ENCODE assay signal across 15 cellular contexts in genomic region chr19:55409179-55409578, GRCh38. TPM values are rescaled to one million over a fixed set of nuclear protein-coding genes. Genes with fewer than 3 reads are reported as not detected.
DNase-seq lines count a peak whose midpoint lies in the region; TF ChIP-seq lines count a peak whose summit lies in the region.
"Not testable (repeated sequence)": the region's sequence is repeated elsewhere in the genome, so short reads cannot be mapped to it uniquely, and the experiment has no call there.
"Had no signal": no experiment of that assay in that cellular context is flagged by ENCODE, and none has a peak within 500 bp of the region (broad histone marks: within the 10 kb centered on the region; RNA-seq: fewer than 3 reads in every experiment).

No MANE protein-coding gene starts in this region.

- not testable (repeated sequence) for H2BK15ac ChIP-seq in H9 (ENCODE audit: low read depth, low read length)

- H3K4me3 ChIP-seq in neural cell (ENCODE audit: low read length), result not testable (repeated sequence)

- H3K36me3 Mint-ChIP-seq in H9 (ENCODE audit: insufficient read depth in 1 of 3, low read depth in 3 of 3), result peaks cover 28 to 33% (median 31%) of the 10 kb centered on the region in 3 experiments
- peaks cover 32% of the 10 kb centered on the region for H3K36me3 Mint-ChIP-seq in T-helper 2 cell treated with Interferon-gamma antibody and Interleukin-4, amounts not matched to agents 5 μg/mL and 100 μg/mL, for 36 hours (ENCODE audit: low read depth)
- H3K36me3 Mint-ChIP-seq in activated T-helper 2 cell treated with anti-CD3 and anti-CD28 coated beads, Interferon-gamma antibody, Interleukin-2, Interleukin-4, amounts not matched to agents 10 μg/mL and 5 μg/mL and 100 μg/mL, durations not matched to agents 14 hours and 24 hours and 36 hours (ENCODE audit: low read depth), result peaks cover 40% of the 10 kb centered on the region
- H3K36me3 Mint-ChIP-seq in dendritic cell treated with granulocyte-macrophage colony-stimulating factor and Interleukin-4, amounts not matched to agents 40 ng/mL and 50 ng/mL, for 4 days (ENCODE audit: low read depth), result peaks cover 34% of the 10 kb centered on the region

- not testable (repeated sequence) for H3K36me3 ChIP-seq in neural cell (ENCODE audit: insufficient read depth, low read length)

- not testable (repeated sequence) for H4K8ac ChIP-seq in H9 (replicated peaks; ENCODE audit: insufficient read length, low read depth, low read length)

- not testable (repeated sequence) for H3K23me2 ChIP-seq in H9 (ENCODE audit: insufficient read length, low read depth, low read length, poor library complexity, severe bottlenecking)

- H3K79me2 ChIP-seq in H9 (ENCODE audit: insufficient read depth, low read length) (peaks cover 14% of the 10 kb centered on the region; the same call in 1 of the 2 replicates), neural cell (replicated peaks; ENCODE audit: insufficient read depth, low read length) (peaks cover 21% of the 10 kb centered on the region)

- peaks cover 18 to 23% of the 10 kb centered on the region in 2 experiments for H3K4me1 Mint-ChIP-seq in H9
- peaks cover 21% of the 10 kb centered on the region for H3K4me1 Mint-ChIP-seq in T-helper 2 cell treated with Interferon-gamma antibody and Interleukin-4, amounts not matched to agents 5 μg/mL and 100 μg/mL, for 36 hours (ENCODE audit: low read depth)
- H3K4me1 Mint-ChIP-seq in activated T-helper 2 cell treated with anti-CD3 and anti-CD28 coated beads, Interferon-gamma antibody, Interleukin-2, Interleukin-4, amounts not matched to agents 10 μg/mL and 5 μg/mL and 100 μg/mL, durations not matched to agents 14 hours and 24 hours and 36 hours (ENCODE audit: low read depth), result peaks cover 19% of the 10 kb centered on the region
- peaks cover 19% of the 10 kb centered on the region for H3K4me1 Mint-ChIP-seq in dendritic cell treated with granulocyte-macrophage colony-stimulating factor and Interleukin-4, amounts not matched to agents 40 ng/mL and 50 ng/mL, for 4 days (ENCODE audit: low read depth)

- not testable (repeated sequence) for H3K9me2 ChIP-seq in neural cell (ENCODE audit: insufficient read depth, low read length)

- not testable (repeated sequence) for TF ChIP-seq EP300 in neural cell (conservative IDR thresholded peaks at IDR 0.05; ENCODE audit: poor library complexity, severe bottlenecking)

- H3K4ac ChIP-seq in H9 (ENCODE audit: low read depth, low read length), result not testable (repeated sequence)

- not testable (repeated sequence) for DNase-seq in H9; T-helper 2 cell treated with Interferon-gamma antibody and Interleukin-4, amounts not matched to agents 5 μg/mL and 100 μg/mL, for 36 hours (ENCODE audit: low spot score); activated T-helper 2 cell treated with anti-CD3 and anti-CD28 coated beads, Interferon-gamma antibody, Interleukin-2, Interleukin-4, amounts not matched to agents 10 μg/mL and 5 μg/mL and 100 μg/mL, durations not matched to agents 14 hours and 24 hours and 36 hours (ENCODE audit: low spot score)

- H2BK12ac ChIP-seq in H9 (ENCODE audit: insufficient read length, low read depth, low read length), result not testable (repeated sequence)

- not testable (repeated sequence) for H3K4me2 ChIP-seq in H9 (ENCODE audit: insufficient read depth, insufficient read length, low read length); neural cell (ENCODE audit: low read length)

- peaks cover 29% of the 10 kb centered on the region for H3K27me3 Mint-ChIP-seq in H9 (ENCODE audit: low read depth)
- H3K27me3 Mint-ChIP-seq in T-helper 2 cell treated with Interferon-gamma antibody and Interleukin-4, amounts not matched to agents 5 μg/mL and 100 μg/mL, for 36 hours (ENCODE audit: low read depth), result peaks cover 13% of the 10 kb centered on the region
- not testable (repeated sequence) for H3K27me3 Mint-ChIP-seq in activated T-helper 2 cell treated with anti-CD3 and anti-CD28 coated beads, Interferon-gamma antibody, Interleukin-2, Interleukin-4, amounts not matched to agents 10 μg/mL and 5 μg/mL and 100 μg/mL, durations not matched to agents 14 hours and 24 hours and 36 hours (ENCODE audit: low read depth); dendritic cell treated with granulocyte-macrophage colony-stimulating factor and Interleukin-4, amounts not matched to agents 40 ng/mL and 50 ng/mL, for 4 days

- peak overlapping the region in 1 of 2 experiments; percentile 50; a peak in 2 of 5 replicates for H3K4me3 Mint-ChIP-seq in H9
- not testable (repeated sequence) for H3K4me3 Mint-ChIP-seq in T-helper 2 cell treated with Interferon-gamma antibody and Interleukin-4, amounts not matched to agents 5 μg/mL and 100 μg/mL, for 36 hours; activated T-helper 2 cell treated with anti-CD3 and anti-CD28 coated beads, Interferon-gamma antibody, Interleukin-2, Interleukin-4, amounts not matched to agents 10 μg/mL and 5 μg/mL and 100 μg/mL, durations not matched to agents 14 hours and 24 hours and 36 hours (ENCODE audit: low read depth); dendritic cell treated with granulocyte-macrophage colony-stimulating factor and Interleukin-4, amounts not matched to agents 40 ng/mL and 50 ng/mL, for 4 days

- not testable (repeated sequence) for H3K56ac ChIP-seq in H9 (ENCODE audit: insufficient read length, low read depth, low read length)

- not testable (repeated sequence) for H3K79me1 ChIP-seq in H9 (ENCODE audit: insufficient read depth, low read depth, low read length, poor library complexity, severe bottlenecking)

- H2AFZ ChIP-seq in H9 (ENCODE audit: low read length); neural cell (ENCODE audit: low read depth, low read length): not testable (repeated sequence)

- H2AK5ac ChIP-seq in H9 (ENCODE audit: insufficient read length, low read length), result not testable (repeated sequence)

- H3K27ac ChIP-seq in 22Rv1 (peak overlapping the region; percentile 94), neural cell (ENCODE audit: low read length) (peak overlapping the region; percentile 99)
- H3K27ac ChIP-seq in H9 (ENCODE audit: insufficient read length, low read depth, low read length), result not testable (repeated sequence)

- not testable (repeated sequence) for H3K9ac ChIP-seq in H9 (ENCODE audit: extremely low read depth, insufficient read length, low read length)
- peak overlapping the region; percentile 73 for H3K9ac ChIP-seq in neural cell (ENCODE audit: low read length)

- peak overlapping the region; percentile 87 for H4K91ac ChIP-seq in H9 (ENCODE audit: insufficient read length, low read depth, low read length)

- H4K20me1 ChIP-seq in H9 (ENCODE audit: control insufficient read depth, insufficient read depth, insufficient read length); neural cell (ENCODE audit: insufficient read depth): not testable (repeated sequence)

- not testable (repeated sequence) for H2BK20ac ChIP-seq in H9 (ENCODE audit: low read depth, low read length, poor library complexity, severe bottlenecking)

- no CpG with 5 or more reads among the region's 8 CpGs for WGBS in H9 (ENCODE audit: extremely low coverage, insufficient read length, low lambda C conversion rate)

- not testable (repeated sequence) for H3T11ph ChIP-seq in H9 (ENCODE audit: low read length)

- not testable (repeated sequence) for H3K27me3 ChIP-seq in H9 (ENCODE audit: insufficient read depth, low read length); neural cell (ENCODE audit: insufficient read depth, low read depth, low read length)

- not testable (repeated sequence) for H3K23ac ChIP-seq in H9 (ENCODE audit: insufficient read length, low read depth, low read length)

- intact Hi-C loops in activated T-helper 2 cell treated with anti-CD3 and anti-CD28 coated beads, Interferon-gamma antibody, Interleukin-2, Interleukin-4, amounts not matched to agents 10 μg/mL and 5 μg/mL and 100 μg/mL, durations not matched to agents 14 hours and 24 hours and 36 hours (cut with micrococcal nuclease), result not testable (repeated sequence)
- intact Hi-C loops in dendritic cell treated with granulocyte-macrophage colony-stimulating factor and Interleukin-4, amounts not matched to agents 40 ng/mL and 50 ng/mL, for 4 days (cut with micrococcal nuclease), result loop anchor here (2.0 kb wide), 1 partner anchor 24 kb away; the partner anchor contains the start of genes RPL28 and TMEM238

- H3F3A ChIP-seq in neural cell (ENCODE audit: insufficient read depth, low read length, poor library complexity, severe bottlenecking), result not testable (repeated sequence)

- H4K5ac ChIP-seq in H9 (ENCODE audit: insufficient read length, low read depth, low read length), result not testable (repeated sequence)

- not testable (repeated sequence) for H3K18ac ChIP-seq in H9 (ENCODE audit: insufficient read length, low read depth, low read length)

- not testable (repeated sequence) for H3K9me3 ChIP-seq in H9 (ENCODE audit: control insufficient read depth, low read depth, low read length); neural cell (ENCODE audit: low read length)

- TF ChIP-seq RAD21 in neural cell (conservative IDR thresholded peaks at IDR 0.05), result not testable (repeated sequence)

- not testable (repeated sequence) for H3K27ac Mint-ChIP-seq in H9
- H3K27ac Mint-ChIP-seq in T-helper 2 cell treated with Interferon-gamma antibody and Interleukin-4, amounts not matched to agents 5 μg/mL and 100 μg/mL, for 36 hours, result peak overlapping the region; percentile 99
- peak overlapping the region; percentile 97 for H3K27ac Mint-ChIP-seq in activated T-helper 2 cell treated with anti-CD3 and anti-CD28 coated beads, Interferon-gamma antibody, Interleukin-2, Interleukin-4, amounts not matched to agents 10 μg/mL and 5 μg/mL and 100 μg/mL, durations not matched to agents 14 hours and 24 hours and 36 hours
- H3K27ac Mint-ChIP-seq in dendritic cell treated with granulocyte-macrophage colony-stimulating factor and Interleukin-4, amounts not matched to agents 40 ng/mL and 50 ng/mL, for 4 days, result peak overlapping the region; percentile 98

- H2BK120ac ChIP-seq in H9 (ENCODE audit: low read depth, low read length, poor library complexity, severe bottlenecking), result not testable (repeated sequence)

- not testable (repeated sequence) for H2BK5ac ChIP-seq in H9 (ENCODE audit: insufficient read length, low read length)

- H3K9me3 Mint-ChIP-seq in H9, result peaks cover 20 to 21% of the 10 kb centered on the region in 2 experiments
- H3K9me3 Mint-ChIP-seq in T-helper 2 cell treated with Interferon-gamma antibody and Interleukin-4, amounts not matched to agents 5 μg/mL and 100 μg/mL, for 36 hours, result peaks cover 23% of the 10 kb centered on the region
- peaks cover 16% of the 10 kb centered on the region for H3K9me3 Mint-ChIP-seq in activated T-helper 2 cell treated with anti-CD3 and anti-CD28 coated beads, Interferon-gamma antibody, Interleukin-2, Interleukin-4, amounts not matched to agents 10 μg/mL and 5 μg/mL and 100 μg/mL, durations not matched to agents 14 hours and 24 hours and 36 hours
- not testable (repeated sequence) for H3K9me3 Mint-ChIP-seq in dendritic cell treated with granulocyte-macrophage colony-stimulating factor and Interleukin-4, amounts not matched to agents 40 ng/mL and 50 ng/mL, for 4 days

- H3K4me1 ChIP-seq in H9 (ENCODE audit: insufficient read depth, low read length), result not testable (repeated sequence)

- not testable (repeated sequence) for TF ChIP-seq CTCF in 22Rv1 (IDR thresholded peaks at IDR 0.05); H9 (conservative IDR thresholded peaks at IDR 0.05); neural cell (IDR thresholded peaks at IDR 0.05; ENCODE audit: poor library complexity, severe bottlenecking)

- H3K14ac ChIP-seq in H9 (ENCODE audit: insufficient read depth, low read length), result not testable (repeated sequence)

RNA-seq across cellular contexts. Expression of gene UBE2S, which starts 1.6 kb away (rescaled TPM):
- 391 and 393 TPM in 2 replicates for total RNA-seq in H9 (2021)
- total RNA-seq in activated T-helper 2 cell treated with anti-CD3 and anti-CD28 coated beads, Interferon-gamma antibody, Interleukin-2, Interleukin-4, amounts not matched to agents 10 μg/mL and 5 μg/mL and 100 μg/mL, durations not matched to agents 14 hours and 24 hours and 36 hours, result 210 and 220 TPM in 2 replicates
- 119 and 188 TPM in 2 replicates for polyA plus RNA-seq in neural cell
- polyA minus RNA-seq in neural cell, result 78.9 and 83.9 TPM in 2 replicates

RNA-seq across cellular contexts. Expression of gene RPL28, which starts 23.4 kb away (rescaled TPM):
- total RNA-seq in H9 (2021), result 2,076 and 2,130 TPM in 2 replicates
- total RNA-seq in activated T-helper 2 cell treated with anti-CD3 and anti-CD28 coated beads, Interferon-gamma antibody, Interleukin-2, Interleukin-4, amounts not matched to agents 10 μg/mL and 5 μg/mL and 100 μg/mL, durations not matched to agents 14 hours and 24 hours and 36 hours, result 2,206 and 2,207 TPM in 2 replicates
- polyA plus RNA-seq in neural cell, result 135 and 195 TPM in 2 replicates
- 129 and 192 TPM in 2 replicates for polyA minus RNA-seq in neural cell

RNA-seq across cellular contexts. Expression of gene TMEM238, which starts 25.1 kb away (rescaled TPM):
- 3.8 and 4.8 TPM in 2 replicates for total RNA-seq in H9 (2021)
- 7.9 and 10.5 TPM in 2 replicates for total RNA-seq in activated T-helper 2 cell treated with anti-CD3 and anti-CD28 coated beads, Interferon-gamma antibody, Interleukin-2, Interleukin-4, amounts not matched to agents 10 μg/mL and 5 μg/mL and 100 μg/mL, durations not matched to agents 14 hours and 24 hours and 36 hours
- polyA plus RNA-seq in neural cell, result not detected in 2 replicates
- not detected in 2 replicates for polyA minus RNA-seq in neural cell
- total RNA-seq: osteoblast had no signal
- polyA plus RNA-seq: aorta had no signal

RNA-seq across cellular contexts. Expression of gene TMEM190, which starts 32.6 kb away (rescaled TPM):
- total RNA-seq in H9 (2021), result 1.5 and 1.6 TPM in 2 replicates
- total RNA-seq in activated T-helper 2 cell treated with anti-CD3 and anti-CD28 coated beads, Interferon-gamma antibody, Interleukin-2, Interleukin-4, amounts not matched to agents 10 μg/mL and 5 μg/mL and 100 μg/mL, durations not matched to agents 14 hours and 24 hours and 36 hours, result not detected in 2 replicates
- polyA plus RNA-seq in neural cell, result not detected in 2 replicates
- not detected in 2 replicates for polyA minus RNA-seq in neural cell
- total RNA-seq: aorta, esophagus mucosa, frontal cortex, H7, liver, mucosa of descending colon, osteoblast, right cardiac atrium, upper lobe of right lung had no signal
- polyA plus RNA-seq: aorta, liver, right cardiac atrium had no signal

RNA-seq across cellular contexts. Expression of gene SHISA7, which starts 33.9 kb away (rescaled TPM):
- 0.31 TPM in 2 replicates for total RNA-seq in H9 (2021)
- not detected in 2 replicates for total RNA-seq in activated T-helper 2 cell treated with anti-CD3 and anti-CD28 coated beads, Interferon-gamma antibody, Interleukin-2, Interleukin-4, amounts not matched to agents 10 μg/mL and 5 μg/mL and 100 μg/mL, durations not matched to agents 14 hours and 24 hours and 36 hours
- 4.5 and 7.1 TPM in 2 replicates for polyA plus RNA-seq in neural cell
- polyA minus RNA-seq in neural cell, result 9.5 and 11.8 TPM in 2 replicates
- total RNA-seq: aorta, esophagus mucosa, osteoblast, right cardiac atrium, upper lobe of right lung had no signal
- polyA plus RNA-seq: liver had no signal
